8 cellular contexts compared by ENCODE assay signal in genomic region chr3:4421121-4421520, GRCh38. TPM values are rescaled to one million over a fixed set of nuclear protein-coding genes. Genes with fewer than 3 reads are reported as not detected.
DNase-seq lines count a peak whose midpoint lies in the region; ATAC-seq and TF ChIP-seq lines count a peak whose summit lies in the region.

No MANE protein-coding gene starts in this region.

- H3K4me3 ChIP-seq in skeletal muscle tissue (ENCODE audit: low read length in 3 of 3), result no peak overlapping the region
- no peak overlapping the region for H3K4me3 ChIP-seq in thyroid gland (replicated peaks in 1 of 3)

- ATAC-seq in HG03378 (IDR thresholded peaks at IDR 0.05; ENCODE audit: unreplicated experiment), result peak; percentile 83
- peak; percentile 89 for ATAC-seq in activated T-helper 17 cell treated with anti-CD3 and anti-CD28 coated beads, Interleukin-2, amount 50 U/mL, for 72 hours (replicated peaks)

- H3K27ac ChIP-seq in skeletal muscle tissue (ENCODE audit: low read depth, low read length) (peak overlapping the region; percentile 23), thyroid gland (no peak overlapping the region)

- H3K4me1 ChIP-seq in skeletal muscle tissue (ENCODE audit: control insufficient read depth in 3 of 3, insufficient read depth in 3 of 3, low read length in 3 of 3), result peaks cover 0 to 15% (median 8%) of the 10 kb centered on the region in 3 donors
- no peaks in the 10 kb centered on the region for H3K4me1 ChIP-seq in thyroid gland

- H3K27me3 ChIP-seq in skeletal muscle tissue (ENCODE audit: control insufficient read depth in 3 of 3, insufficient read depth in 3 of 3, low read length in 3 of 3) (no peaks in the 10 kb centered on the region), thyroid gland (no peaks in the 10 kb centered on the region)

- peak overlapping the region; percentile 45 for H3K4me3 Mint-ChIP-seq in activated T-helper 17 cell treated with anti-CD3 and anti-CD28 coated beads, Interleukin-2, amount 50 U/mL, for 72 hours

- peaks cover 0 to 8% (median 8%) of the 10 kb centered on the region in 3 donors for H3K36me3 ChIP-seq in skeletal muscle tissue (ENCODE audit: control insufficient read depth in 3 of 3, insufficient read depth in 3 of 3, low read length in 3 of 3)
- peaks cover 0 to 8% of the 10 kb centered on the region in 2 donors for H3K36me3 ChIP-seq in thyroid gland

- no peak overlapping the region for H3K9ac ChIP-seq in skeletal muscle tissue (ENCODE audit: low read depth in 1 of 3, low read length in 3 of 3)

- peaks cover 16% of the 10 kb centered on the region for H3K4me1 Mint-ChIP-seq in activated T-helper 17 cell treated with anti-CD3 and anti-CD28 coated beads, Interleukin-2, amount 50 U/mL, for 72 hours

- no peak for TF ChIP-seq CTCF in thyroid gland (IDR thresholded peaks at IDR 0.05)

- DNase-seq in stimulated activated CD4-positive, alpha-beta T cell treated with anti-CD3 and anti-CD28 coated beads, TNF-alpha, amount 100 ng/mL, for 48 hours (ENCODE audit: low read depth in 3 of 3), result peak in 2 of 3 donors; percentile 24 to 32
- no peak for DNase-seq in stimulated activated CD4-positive, alpha-beta T cell treated with anti-CD3 and anti-CD28 coated beads, Interleukin-2, amount 100 ng/mL, for 24 hours
- DNase-seq in HuH-7 (ENCODE audit: low spot score) (no peak), thyroid gland (no peak), middle frontal gyrus (ENCODE audit: extremely low spot score, low spot score) (no peak)

- intact Hi-C loops in thyroid gland (cut with DNase I), result no loop called here

- H3K9me3 ChIP-seq in skeletal muscle tissue (ENCODE audit: control insufficient read depth in 3 of 3, low read length in 3 of 3), result no peaks in the 10 kb centered on the region
- H3K9me3 ChIP-seq in thyroid gland, result no peaks in the 10 kb centered on the region

- WGBS in thyroid gland, 2 donors, result 92 to 95% methylated on average over 2 of the region's 2 CpGs

- peaks cover 17% of the 10 kb centered on the region for H3K36me3 Mint-ChIP-seq in activated T-helper 17 cell treated with anti-CD3 and anti-CD28 coated beads, Interleukin-2, amount 50 U/mL, for 72 hours (ENCODE audit: low read depth)

- TF ChIP-seq POLR2A in thyroid gland (IDR thresholded peaks at IDR 0.05), result no peak

- H3K9me3 Mint-ChIP-seq in activated T-helper 17 cell treated with anti-CD3 and anti-CD28 coated beads, Interleukin-2, amount 50 U/mL, for 72 hours, result no peaks in the 10 kb centered on the region

- peak overlapping the region; percentile 89 for H3K27ac Mint-ChIP-seq in activated T-helper 17 cell treated with anti-CD3 and anti-CD28 coated beads, Interleukin-2, amount 50 U/mL, for 72 hours

- H3K27me3 Mint-ChIP-seq in activated T-helper 17 cell treated with anti-CD3 and anti-CD28 coated beads, Interleukin-2, amount 50 U/mL, for 72 hours, result no peaks in the 10 kb centered on the region

RNA-seq across cellular contexts. Expression of gene SUMF1, which starts 45.9 kb away (rescaled TPM):
- 1 to 10 TPM; 5.9 to 7.6 TPM for total RNA-seq in activated T-helper 17 cell treated with anti-CD3 and anti-CD28 coated beads, Interleukin-2, amount 50 U/mL, for 72 hours
- 28.2 TPM for total RNA-seq in skeletal muscle tissue
- total RNA-seq in thyroid gland, result 10 to 100 TPM; 58.8 to 98.3 (median 74.5) TPM

Comparison
In these comparisons a context has a peak if more than half of its experiments do, and no peak if none do; other contexts are left out.
1. DNase-seq: peak in stimulated activated CD4-positive, alpha-beta T cell treated with anti-CD3 and anti-CD28 coated beads, TNF-alpha, amount 100 ng/mL, for 48 hours (2 of 3); none in stimulated activated CD4-positive, alpha-beta T cell treated with anti-CD3 and anti-CD28 coated beads, Interleukin-2, amount 100 ng/mL, for 24 hours (0 of 2), HuH-7 (single experiment), thyroid gland (0 of 2) and middle frontal gyrus (single experiment).